In genomic region chrX:84187501-84188319, GRCh38 we compare ENCODE assay signal across 8 cellular contexts. TPM values are rescaled to one million over a fixed set of nuclear protein-coding genes. Genes with fewer than 3 reads are reported as not detected.
A peak's percentile ranks its signal among the peaks of the same experiment; 100 is the strongest.
DNase-seq lines count a peak whose midpoint lies in the region; ATAC-seq and TF ChIP-seq lines count a peak whose summit lies in the region.

Gene RPS6KA6 (minus strand): TSS chrX:84188199. CDS start chrX:84187899, 300 bp downstream.

- H2AFZ ChIP-seq in PC-9 (peak within 1 kb of the TSS; percentile 96), mesenchymal stem cell (ENCODE audit: low read depth, low read length) (peak within 1 kb of the TSS; percentile 71)

- no peaks in the 10 kb centered on the region for H3K9me2 ChIP-seq in PC-9 (ENCODE audit: insufficient read depth)

- POLR2A ChIA-PET in PC-9 (lab: Charles Lee; ENCODE audit: unreplicated experiment): no interaction called here

- peak within 1 kb of the TSS; percentile 7 for H2BK15ac ChIP-seq in mesenchymal stem cell (ENCODE audit: low read depth, poor library complexity, severe bottlenecking)

- H3F3A ChIP-seq in PC-9 (ENCODE audit: insufficient read depth, low read depth): no peaks in the 10 kb centered on the region; the same call in 1 of the 2 replicates

- H3K27ac ChIP-seq in PC-9: no peak within 1 kb of the TSS
- H3K27ac ChIP-seq in dorsolateral prefrontal cortex: peak within 1 kb of the TSS in 14 of 59 donors; percentile 5 to 59 (median 36)
- no peak within 1 kb of the TSS for H3K27ac ChIP-seq in mesenchymal stem cell (ENCODE audit: low read length, poor library complexity, severe bottlenecking)
- H3K27ac ChIP-seq in thyroid gland: peak within 1 kb of the TSS; percentile 35 to 63 (median 55)

- H3K23ac ChIP-seq in mesenchymal stem cell (ENCODE audit: low read length in 2 of 2): no peak within 1 kb of the TSS

- no peak within 1 kb of the TSS for H4K8ac ChIP-seq in mesenchymal stem cell (ENCODE audit: low read length)

- H2BK120ac ChIP-seq in mesenchymal stem cell (ENCODE audit: low read depth, low read length): no peak within 1 kb of the TSS

- H3K4ac ChIP-seq in mesenchymal stem cell (ENCODE audit: low read depth in 1 of 2, low read length in 2 of 2): no peak within 1 kb of the TSS

- WGBS in mesenchymal stem cell: 5% methylated on average over 8 of the region's 83 CpGs
- no CpG with 5 or more reads among the region's 83 CpGs for WGBS in thyroid gland, 2 donors

- DNase-seq in DMS79 treated with DMSO at 0.1 percent for 48 hours (lab: John Stamatoyannopoulos, UW) (peak; percentile 53), DMS79 (lab: John Stamatoyannopoulos, UW) (no peak), PC-9 (peak in 1 of 2 experiments; percentile 34), dorsolateral prefrontal cortex (peak; percentile 9 to 51 (median 34)), mesenchymal stem cell (peak; percentile 40), thyroid gland (peak; percentile 28 to 33), HUDEP-2 (lab: John Stamatoyannopoulos, UW; ENCODE audit: unreplicated experiment in 76 of 76) (no peak)

- H3K36me3 ChIP-seq in PC-9 (ENCODE audit: low read depth): no peaks in the 10 kb centered on the region
- no peaks in the 10 kb centered on the region for H3K36me3 ChIP-seq in mesenchymal stem cell (ENCODE audit: control insufficient read depth in 1 of 2, insufficient read depth in 2 of 2, low read depth in 1 of 2, low read length in 2 of 2)
- no peaks in the 10 kb centered on the region for H3K36me3 ChIP-seq in thyroid gland

- ATAC-seq in HG02798 (IDR thresholded peaks at IDR 0.05; ENCODE audit: poor library complexity, unreplicated experiment): peak; percentile 63

- no peak within 1 kb of the TSS for H3K14ac ChIP-seq in mesenchymal stem cell (ENCODE audit: low read length in 2 of 2)

- H4K20me1 ChIP-seq in PC-9 (ENCODE audit: insufficient read depth): no peaks in the 10 kb centered on the region

- H3K18ac ChIP-seq in mesenchymal stem cell (ENCODE audit: low read depth in 1 of 2, low read length in 2 of 2): peak within 1 kb of the TSS; percentile 33 to 61

- H3K27me3 ChIP-seq in PC-9 (ENCODE audit: insufficient read depth, low read depth) (no peaks in the 10 kb centered on the region), dorsolateral prefrontal cortex (peaks cover 0 to 35% (median 13%) of the 10 kb centered on the region in 45 donors), mesenchymal stem cell (ENCODE audit: control insufficient read depth in 1 of 2, insufficient read depth in 1 of 2, low read length in 2 of 2) (no peaks in the 10 kb centered on the region), thyroid gland (no peaks in the 10 kb centered on the region)

- TF ChIP-seq CTCF in PC-9 (conservative IDR thresholded peaks at IDR 0.05) (no peak), dorsolateral prefrontal cortex (IDR thresholded peaks at IDR 0.05 in 54 of 56, conservative IDR thresholded peaks at IDR 0.05 in 2 of 56; ENCODE audit: low read depth in 1 of 56, partially characterized antibody in 56 of 56) (no peak), thyroid gland (IDR thresholded peaks at IDR 0.05) (no peak)

- H3K9me3 ChIP-seq in PC-9 (ENCODE audit: insufficient read depth, low read depth): no peaks in the 10 kb centered on the region
- no peaks in the 10 kb centered on the region for H3K9me3 ChIP-seq in mesenchymal stem cell (ENCODE audit: control insufficient read depth, low read length)
- no peaks in the 10 kb centered on the region for H3K9me3 ChIP-seq in thyroid gland

- peak within 1 kb of the TSS; percentile 85 for H3K4me2 ChIP-seq in PC-9
- peak within 1 kb of the TSS; percentile 56 for H3K4me2 ChIP-seq in mesenchymal stem cell (ENCODE audit: low read length, poor library complexity, severe bottlenecking)

- no peak within 1 kb of the TSS for H2BK5ac ChIP-seq in mesenchymal stem cell (ENCODE audit: low read depth, low read length, poor library complexity, severe bottlenecking)

- H3K79me2 ChIP-seq in PC-9 (ENCODE audit: low read depth): no peaks in the 10 kb centered on the region

- no peak within 1 kb of the TSS for H2AK5ac ChIP-seq in mesenchymal stem cell (ENCODE audit: low read length, severe bottlenecking)

- TF ChIP-seq POLR2A in thyroid gland (IDR thresholded peaks at IDR 0.05): no peak

- H4K91ac ChIP-seq in mesenchymal stem cell (ENCODE audit: low read length): no peak within 1 kb of the TSS

- peaks cover 2% of the 10 kb centered on the region for H3K79me1 ChIP-seq in mesenchymal stem cell (replicated peaks; ENCODE audit: low read length, poor library complexity, severe bottlenecking)

- H3K4me3 ChIP-seq in PC-9 (peak within 1 kb of the TSS; percentile 78), dorsolateral prefrontal cortex (peak within 1 kb of the TSS; percentile 36 to 75 (median 57)), mesenchymal stem cell (ENCODE audit: insufficient read depth in 1 of 2, low read depth in 1 of 2, low read length in 2 of 2) (peak within 1 kb of the TSS; percentile 67 to 83), thyroid gland (replicated peaks in 1 of 3) (peak within 1 kb of the TSS in 2 of 3 donors; percentile 23 to 42)

- H3K9ac ChIP-seq in mesenchymal stem cell (ENCODE audit: low read length): peak within 1 kb of the TSS; percentile 88

- peaks cover 9% of the 10 kb centered on the region; the same call in 1 of the 2 replicates for H3K4me1 ChIP-seq in PC-9 (replicated peaks; ENCODE audit: insufficient read depth)
- no peaks in the 10 kb centered on the region for H3K4me1 ChIP-seq in mesenchymal stem cell (ENCODE audit: control insufficient read depth, insufficient read depth, low read depth, low read length)
- H3K4me1 ChIP-seq in thyroid gland: no peaks in the 10 kb centered on the region

- no TSS peak for BruUV-seq in PC-9 (replicated peaks; lab: Mats Ljungman, UMichigan)

- CTCF ChIA-PET in PC-9 (lab: Charles Lee): interaction anchor here (0.6 to 0.8 kb wide), 2 partner anchors 49 to 141 kb away, joined by 6 to 7 read pairs; no protein-coding TSS in a partner anchor

- intact Hi-C loops in PC-9 (cut with micrococcal nuclease; ENCODE audit: unreplicated experiment): loop anchor here (5.0 to 10.0 kb wide), 2 partner anchors 73 to 140 kb away; no protein-coding TSS in a partner anchor
- intact Hi-C loops in dorsolateral prefrontal cortex (cut with DNase I): no loop called here
- intact Hi-C loops in thyroid gland (cut with DNase I): no loop called here

- no peak within 1 kb of the TSS for H2BK12ac ChIP-seq in mesenchymal stem cell (ENCODE audit: low read length in 2 of 2)

RNA-seq across cellular contexts. Expression of gene RPS6KA6, which starts in this region (rescaled TPM):
- total RNA-seq in PC-9 (2021) (5.7 and 6.5 TPM in 2 replicates), dorsolateral prefrontal cortex (10 to 100 TPM in 61 of 120 experiments, 1 to 10 TPM in 59; 3.8 to 18.8 (median 10.0) TPM), thyroid gland (10 to 100 TPM; 14.6 to 24.0 (median 23.0) TPM)
- polyA plus RNA-seq in mesenchymal stem cell (2013, experiment 1 of 2): 1.6 TPM
- polyA plus RNA-seq in mesenchymal stem cell (2013, experiment 2 of 2): 1.7 TPM

Comparison
In these comparisons a context has a peak if more than half of its experiments do, and no peak if none do; other contexts are left out.
1. DNase-seq: peak in DMS79 treated with DMSO at 0.1 percent for 48 hours (single experiment), dorsolateral prefrontal cortex (10 of 10), mesenchymal stem cell (single experiment) and thyroid gland (2 of 2); none in DMS79 (single experiment) and HUDEP-2 (0 of 76).
2. H3K27ac ChIP-seq: peak in thyroid gland (3 of 3); none in PC-9 (single experiment) and mesenchymal stem cell (single experiment).
3. Peak in every context shown above with its lines, with median percentiles within 50 percentile points of each other: H3K4me3 ChIP-seq.